Comparison of ENCODE assay signal across 19 cellular contexts in the genomic region with DNA sequence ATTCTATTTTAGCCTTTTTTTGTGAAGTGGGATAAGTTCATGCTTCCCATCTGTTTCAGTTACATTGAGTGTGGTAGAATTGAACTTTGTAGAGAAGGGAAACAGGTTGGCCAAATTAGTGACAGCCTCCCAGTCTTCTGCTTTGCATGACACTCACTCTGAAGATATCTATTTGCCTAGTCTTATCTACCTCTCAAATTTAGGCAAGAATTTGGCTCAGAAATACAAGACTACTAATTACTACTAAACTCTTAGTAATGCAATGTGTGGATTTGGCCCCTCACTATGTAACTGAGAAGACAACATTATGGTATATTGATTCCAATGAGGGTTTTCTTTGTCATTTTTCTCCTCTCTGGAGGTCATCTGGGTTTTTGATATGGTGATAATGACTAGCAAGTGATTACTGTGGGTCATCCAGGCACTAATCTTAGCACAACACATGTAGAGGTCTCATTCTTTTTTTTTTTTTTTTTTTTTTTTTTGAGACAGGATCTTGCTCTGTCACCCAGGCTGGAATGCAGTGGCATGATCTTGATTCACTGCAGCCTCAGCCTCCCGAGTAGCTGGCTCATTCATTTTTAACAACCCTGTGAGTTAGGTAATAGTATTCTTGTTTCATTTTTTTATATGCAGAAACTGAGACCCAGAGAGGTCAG. TPM values are rescaled to one million over a fixed set of nuclear protein-coding genes. Genes with fewer than 3 reads are reported as not detected.
DNase-seq lines count a peak whose midpoint lies in the region; ATAC-seq and TF ChIP-seq lines count a peak whose summit lies in the region.
"Had no signal": no experiment of that assay in that cellular context is flagged by ENCODE, and none has a peak within 500 bp of the region (broad histone marks: within the 10 kb centered on the region; RNA-seq: fewer than 3 reads in every experiment).

No MANE protein-coding gene starts in this region.

- H3K9me3 ChIP-seq in CD8-positive, alpha-beta T cell (ENCODE audit: low read length) = no peaks in the 10 kb centered on the region
- H3K9me3 ChIP-seq in Loucy (ENCODE audit: insufficient read depth, low read depth, low read length) (no peaks in the 10 kb centered on the region), adipocyte (ENCODE audit: control insufficient read depth, low read length) (no peaks in the 10 kb centered on the region)
- H3K9me3 ChIP-seq: BLaER1, heart right ventricle, lower lobe of right lung, SJCRH30 had no signal

- H3K27ac Mint-ChIP-seq in CD8-positive, alpha-beta T cell = peak overlapping the region; percentile 16
- H3K27ac Mint-ChIP-seq: stimulated activated naive B cell treated with anti-CD40 and anti-IgM and Interleukin-4, amounts not matched to agents 10 μg/mL and 1 μg/mL and 100 μg/mL, for 72 hours had no signal

- H3K4me3 Mint-ChIP-seq in CD8-positive, alpha-beta T cell = no peak overlapping the region
- H3K4me3 Mint-ChIP-seq: stimulated activated naive B cell treated with anti-CD40 and anti-IgM and Interleukin-4, amounts not matched to agents 10 μg/mL and 1 μg/mL and 100 μg/mL, for 72 hours had no signal

- peak overlapping the region; percentile 77 for H3K4me2 ChIP-seq in Loucy (ENCODE audit: low read depth, low read length, poor library complexity, severe bottlenecking)
- H3K4me2 ChIP-seq: BLaER1 had no signal

- H3K4me1 Mint-ChIP-seq in CD8-positive, alpha-beta T cell (ENCODE audit: low read depth) = peaks cover 84% of the 10 kb centered on the region

- peaks cover 48% of the 10 kb centered on the region for H4K20me1 ChIP-seq in Loucy (ENCODE audit: insufficient read depth, low read length, poor library complexity, severe bottlenecking)

- H3K27me3 ChIP-seq in CD8-positive, alpha-beta T cell (ENCODE audit: insufficient read depth, low read length) = no peaks in the 10 kb centered on the region
- H3K27me3 ChIP-seq in Loucy (ENCODE audit: insufficient read depth, low read length, poor library complexity, severe bottlenecking) (no peaks in the 10 kb centered on the region), adipocyte (replicated peaks; ENCODE audit: control insufficient read depth, insufficient read depth, low read length) (no peaks in the 10 kb centered on the region)
- H3K27me3 ChIP-seq: BLaER1, heart right ventricle, SJCRH30 had no signal

- H3K79me2 ChIP-seq in Loucy (ENCODE audit: insufficient read depth, low read length) = peaks cover 100% of the 10 kb centered on the region

- no peaks in the 10 kb centered on the region for H3K9me2 ChIP-seq in Loucy (replicated peaks; ENCODE audit: low read depth, low read length)

- no peak overlapping the region for H3K27ac ChIP-seq in CD8-positive, alpha-beta T cell (ENCODE audit: low read depth, low read length)
- H3K27ac ChIP-seq: BLaER1, coronary artery, lower lobe of right lung, parathyroid adenoma, SJCRH30 had no signal

- no peaks in the 10 kb centered on the region for H3K36me3 ChIP-seq in CD8-positive, alpha-beta T cell (ENCODE audit: insufficient read depth, low read length)
- H3K36me3 ChIP-seq in Loucy (ENCODE audit: insufficient read depth, low read length) (no peaks in the 10 kb centered on the region), adipocyte (ENCODE audit: control insufficient read depth, insufficient read depth, low read length, severe bottlenecking) (no peaks in the 10 kb centered on the region)
- H3K36me3 ChIP-seq: BLaER1, heart right ventricle, lower lobe of right lung, SJCRH30 had no signal

- H3K9ac ChIP-seq in Loucy (ENCODE audit: low read depth, low read length, poor library complexity, severe bottlenecking) (peak overlapping the region; percentile 53), adipocyte (ENCODE audit: low read length) (peak overlapping the region; percentile 66)
- H3K9ac ChIP-seq: BLaER1, parathyroid adenoma had no signal

- peaks cover 42% of the 10 kb centered on the region for H3K4me1 ChIP-seq in CD8-positive, alpha-beta T cell (ENCODE audit: insufficient read depth, low read length)
- H3K4me1 ChIP-seq in Loucy (ENCODE audit: insufficient read depth, low read length, poor library complexity, severe bottlenecking) (peaks cover 69% of the 10 kb centered on the region), adipocyte (ENCODE audit: control insufficient read depth, insufficient read depth, low read length) (peaks cover 75% of the 10 kb centered on the region)

- no peaks in the 10 kb centered on the region for H3K9me3 Mint-ChIP-seq in CD8-positive, alpha-beta T cell
- H3K9me3 Mint-ChIP-seq: stimulated activated naive B cell treated with anti-CD40 and anti-IgM and Interleukin-4, amounts not matched to agents 10 μg/mL and 1 μg/mL and 100 μg/mL, for 72 hours had no signal

- no peak for TF ChIP-seq CTCF in CD8-positive, alpha-beta T cell (IDR thresholded peaks at IDR 0.05)
- TF ChIP-seq CTCF in Loucy (conservative IDR thresholded peaks at IDR 0.05; ENCODE audit: low read length) = no peak

- POLR2A ChIA-PET in CD8-positive, alpha-beta T cell (lab: Charles Lee) = no interaction called here

- DNase-seq in CD8-positive, alpha-beta T cell = no peak
- DNase-seq in adipocyte (ENCODE audit: low read depth) (no peak), iris pigment epithelial cell (ENCODE audit: low read depth) (peak; percentile 56), CD1c-positive myeloid dendritic cell (ENCODE audit: extremely low spot score) (no peak), LoVo (ENCODE audit: low spot score) (no peak), SW480 (ENCODE audit: low spot score) (no peak)
- DNase-seq: activated CD4-positive, alpha-beta T cell treated with anti-CD3 and anti-CD28 coated beads for 36 hours; activated naive CD4-positive, alpha-beta T cell treated with Interleukin-2 at 50 U/mL for 16 hours; heart right ventricle; lower lobe of right lung; NCI-H1417; NCI-H510A; SJCRH30; stimulated activated naive B cell treated with anti-CD40 and anti-IgM and Interleukin-4, amounts not matched to agents 10 μg/mL and 1 μg/mL and 100 μg/mL, for 72 hours had no signal

- no peaks in the 10 kb centered on the region for H3K36me3 Mint-ChIP-seq in CD8-positive, alpha-beta T cell
- H3K36me3 Mint-ChIP-seq: stimulated activated naive B cell treated with anti-CD40 and anti-IgM and Interleukin-4, amounts not matched to agents 10 μg/mL and 1 μg/mL and 100 μg/mL, for 72 hours had no signal

- ATAC-seq in CD8-positive, alpha-beta T cell = no peak
- no peak for ATAC-seq in HG03521 (IDR thresholded peaks at IDR 0.05; ENCODE audit: unreplicated experiment)
- ATAC-seq: activated CD4-positive, alpha-beta T cell treated with anti-CD3 and anti-CD28 coated beads for 36 hours; heart right ventricle; lower lobe of right lung; stimulated activated naive B cell treated with anti-CD40 and anti-IgM and Interleukin-4, amounts not matched to agents 10 μg/mL and 1 μg/mL and 100 μg/mL, for 72 hours had no signal

- H2AFZ ChIP-seq in Loucy (ENCODE audit: low read length) = no peak overlapping the region
- H2AFZ ChIP-seq: parathyroid adenoma had no signal

- H3F3A ChIP-seq in Loucy (ENCODE audit: low read depth) = 0 out of 2 replicates have a peak, but pooled peaks cover 3% of the 10 kb centered on the region

- CTCF ChIA-PET in CD8-positive, alpha-beta T cell (lab: Charles Lee) = interaction anchor here (1.0 kb wide), 1 partner anchor 28 kb away, joined by 3 read pairs; no protein-coding TSS in a partner anchor

- H3K27me3 Mint-ChIP-seq in CD8-positive, alpha-beta T cell (ENCODE audit: low read depth) = no peaks in the 10 kb centered on the region
- H3K27me3 Mint-ChIP-seq: activated CD4-positive, alpha-beta T cell treated with anti-CD3 and anti-CD28 coated beads for 36 hours; stimulated activated naive B cell treated with anti-CD40 and anti-IgM and Interleukin-4, amounts not matched to agents 10 μg/mL and 1 μg/mL and 100 μg/mL, for 72 hours had no signal

- intact Hi-C loops in CD8-positive, alpha-beta T cell (cut with DNase I, micrococcal nuclease) = loop anchor here in 1 of 2 experiments (2.0 kb wide), 1 partner anchor 783 kb away; no protein-coding TSS in a partner anchor

- no peak overlapping the region for H3K4me3 ChIP-seq in CD8-positive, alpha-beta T cell (ENCODE audit: low read depth, low read length)
- H3K4me3 ChIP-seq in Loucy (ENCODE audit: low read length, poor library complexity, severe bottlenecking) (peak overlapping the region; percentile 38), adipocyte (ENCODE audit: low read length) (peak overlapping the region; percentile 40)
- H3K4me3 ChIP-seq: BLaER1, coronary artery, heart right ventricle, lower lobe of right lung, SJCRH30 had no signal

RNA-seq across cellular contexts. Expression of gene FAM20B, which starts 6.3 kb away (rescaled TPM):
- 10 to 100 TPM; 11.1 to 11.2 TPM for total RNA-seq in CD8-positive, alpha-beta T cell

RNA-seq across cellular contexts. Expression of gene TOR3A, which starts 49.9 kb away (rescaled TPM):
- total RNA-seq in CD8-positive, alpha-beta T cell = 10 to 100 TPM; 15.6 to 16.0 TPM
